In the genomic region with DNA sequence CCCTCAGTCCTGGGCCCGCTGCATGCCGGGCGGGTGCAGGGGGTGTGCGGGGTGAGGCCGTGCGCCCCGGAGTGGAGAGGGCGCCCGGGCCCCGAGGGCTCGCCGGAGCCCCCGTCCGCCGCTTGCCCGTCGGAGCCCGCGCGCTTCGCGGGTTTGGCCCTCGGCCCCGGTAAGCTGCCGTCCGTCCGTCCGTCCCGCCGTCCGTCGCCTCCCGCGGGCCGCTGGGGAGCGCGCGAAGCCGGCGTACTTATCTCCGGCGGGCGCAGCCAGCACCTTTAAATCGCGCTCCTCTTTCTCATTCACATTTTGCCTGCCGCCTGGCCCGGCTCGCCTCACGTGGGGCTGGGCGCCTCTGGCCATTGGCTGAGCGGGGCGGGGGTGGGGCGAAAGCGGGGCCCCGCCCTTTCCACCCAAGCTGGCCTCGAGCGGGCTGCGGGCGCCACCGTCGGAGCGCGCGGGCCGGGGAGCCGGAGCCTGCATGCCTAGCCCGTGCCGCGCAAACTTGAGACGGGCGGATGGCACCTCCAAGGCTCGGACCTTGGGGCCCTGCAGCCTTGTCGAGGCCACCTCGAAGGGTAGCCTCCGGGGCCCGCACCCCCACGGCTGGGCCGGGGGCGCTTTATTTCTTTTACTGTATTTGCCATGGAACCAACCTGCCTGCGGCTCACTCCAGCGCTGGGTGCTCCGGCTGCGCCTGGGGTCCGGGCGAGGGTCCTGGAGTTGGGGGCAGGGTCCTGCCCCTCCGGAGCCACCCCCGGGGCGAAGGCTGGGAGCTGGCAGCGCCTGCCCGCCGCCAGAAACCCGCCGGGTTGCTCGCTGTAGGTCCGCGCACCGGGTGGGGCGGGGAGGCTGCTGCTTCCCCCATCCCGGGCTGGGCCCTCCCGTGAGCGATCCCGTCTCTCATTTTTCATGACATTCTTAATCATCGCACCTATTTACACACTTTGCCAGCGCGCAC, we compare ENCODE assay signal across 8 cellular contexts. TPM values are rescaled to one million over a fixed set of nuclear protein-coding genes. Genes with fewer than 3 reads are reported as not detected.
DNase-seq lines count a peak whose midpoint lies in the region; ATAC-seq, FAIRE-seq and TF ChIP-seq lines count a peak whose summit lies in the region.

A gene (minus strand): TSS at position 277 of the 958 bp plus-strand sequence. CDS start 415 bp downstream, outside the sequence.

- H4K20me1 ChIP-seq in MM.1S (ENCODE audit: insufficient read depth, low read length): no peaks in the 10 kb centered on the region

- no peak for TF ChIP-seq CTCF in MM.1S (IDR thresholded peaks at IDR 0.05; ENCODE audit: low read length)

- H3K79me2 ChIP-seq in MM.1S (ENCODE audit: low read length): no peaks in the 10 kb centered on the region

- H3K4me2 ChIP-seq in MM.1S (ENCODE audit: low read depth, low read length): no peak within 1 kb of the TSS

- intact Hi-C loops in activated CD4-positive, alpha-beta T cell treated with anti-CD3 and anti-CD28 coated beads for 36 hours (cut with DNase I, micrococcal nuclease): loop anchor here (5.0 to 10.0 kb wide), 2 partner anchors 494 to 496 kb away; no protein-coding TSS in a partner anchor

- peak; percentile 49 for DNase-seq in activated CD4-positive, alpha-beta T cell treated with anti-CD3 and anti-CD28 coated beads for 36 hours
- DNase-seq in activated CD4-positive, alpha-beta T cell treated with anti-CD3 and anti-CD28 coated beads for 1 hour: no peak
- DNase-seq in NCI-H526 (lab: John Stamatoyannopoulos, UW): peak; percentile 69 to 93
- DNase-seq in dermis microvascular lymphatic vessel endothelial cell (ENCODE audit: low read depth in 2 of 2): peak; percentile 59 to 94
- no peak for DNase-seq in GM19239 (ENCODE audit: insufficient read length, low spot score)
- DNase-seq in Kasumi-1 (lab: John Stamatoyannopoulos, UW): no peak
- no peak for DNase-seq in MM.1S

- H3K27me3 Mint-ChIP-seq in activated CD4-positive, alpha-beta T cell treated with anti-CD3 and anti-CD28 coated beads for 36 hours: peaks cover 57% of the 10 kb centered on the region

- H2AFZ ChIP-seq in MM.1S (ENCODE audit: low read length): no peak within 1 kb of the TSS

- no peaks in the 10 kb centered on the region for H3K36me3 Mint-ChIP-seq in activated CD4-positive, alpha-beta T cell treated with anti-CD3 and anti-CD28 coated beads for 36 hours (ENCODE audit: low read depth)

- no peak for FAIRE-seq in GM19239 (lab: Jason Lieb, UNC)

- CTCF ChIA-PET in activated CD4-positive, alpha-beta T cell treated with anti-CD3 and anti-CD28 coated beads for 36 hours (lab: Charles Lee): no interaction called here

- H3K27ac ChIP-seq in mesodermal cell (ENCODE audit: low read depth, low read length, severe bottlenecking) (no peak within 1 kb of the TSS), MM.1S (ENCODE audit: low read length) (no peak within 1 kb of the TSS)

- H3K36me3 ChIP-seq in mesodermal cell (ENCODE audit: control insufficient read depth, insufficient read depth, low read length) (no peaks in the 10 kb centered on the region), MM.1S (replicated peaks; ENCODE audit: insufficient read depth, low read length) (no peaks in the 10 kb centered on the region)

- H3K4me1 Mint-ChIP-seq in activated CD4-positive, alpha-beta T cell treated with anti-CD3 and anti-CD28 coated beads for 36 hours: peaks cover 11% of the 10 kb centered on the region

- H3K9ac ChIP-seq in MM.1S (ENCODE audit: low read length): no peak within 1 kb of the TSS

- no peaks in the 10 kb centered on the region for H3F3A ChIP-seq in MM.1S (ENCODE audit: insufficient read depth, low read length)

- H3K9me3 ChIP-seq in mesodermal cell (ENCODE audit: control insufficient read depth, low read length): no peaks in the 10 kb centered on the region
- no peaks in the 10 kb centered on the region for H3K9me3 ChIP-seq in MM.1S (replicated peaks; ENCODE audit: insufficient read depth, low read length)

- peak; percentile 53 for ATAC-seq in activated CD4-positive, alpha-beta T cell treated with anti-CD3 and anti-CD28 coated beads for 36 hours

- POLR2A ChIA-PET in activated CD4-positive, alpha-beta T cell treated with anti-CD3 and anti-CD28 coated beads for 36 hours (lab: Charles Lee): no interaction called here

- 0 to 1% methylated on average over 76 to 84 of the region's 105 CpGs for WGBS in mesodermal cell (ENCODE audit: insufficient coverage in 2 of 2), 2 experiments

- H3K27me3 ChIP-seq in MM.1S (replicated peaks; ENCODE audit: insufficient read depth, low read length): peaks cover 61% of the 10 kb centered on the region

- H3K9me3 Mint-ChIP-seq in activated CD4-positive, alpha-beta T cell treated with anti-CD3 and anti-CD28 coated beads for 36 hours (ENCODE audit: low read depth): no peaks in the 10 kb centered on the region

- no peaks in the 10 kb centered on the region for H3K9me2 ChIP-seq in MM.1S (replicated peaks; ENCODE audit: insufficient read depth, low read length)

- H3K4me3 Mint-ChIP-seq in activated CD4-positive, alpha-beta T cell treated with anti-CD3 and anti-CD28 coated beads for 36 hours: peak within 1 kb of the TSS; percentile 12

- no peak within 1 kb of the TSS for H3K27ac Mint-ChIP-seq in activated CD4-positive, alpha-beta T cell treated with anti-CD3 and anti-CD28 coated beads for 36 hours

- peaks cover 44% of the 10 kb centered on the region for H3K4me1 ChIP-seq in mesodermal cell (ENCODE audit: control insufficient read depth, insufficient read depth, low read length, poor library complexity, severe bottlenecking)
- H3K4me1 ChIP-seq in MM.1S (ENCODE audit: low read length): no peaks in the 10 kb centered on the region

- H3K4me3 ChIP-seq in mesodermal cell (ENCODE audit: extremely low read depth, insufficient read depth, low read length, poor library complexity, severe bottlenecking): peak within 1 kb of the TSS; percentile 48
- H3K4me3 ChIP-seq in MM.1S (ENCODE audit: low read length): no peak within 1 kb of the TSS

RNA-seq across cellular contexts. Expression of the gene that starts here (rescaled TPM):
- total RNA-seq in activated CD4-positive, alpha-beta T cell treated with anti-CD3 and anti-CD28 coated beads for 36 hours: not detected
- total RNA-seq in dermis microvascular lymphatic vessel endothelial cell: 0.51 and 0.90 TPM in 2 replicates
- 4.8 TPM for polyA plus RNA-seq in mesodermal cell (2013, experiment 1 of 2)
- 2.6 TPM for polyA plus RNA-seq in mesodermal cell (2013, experiment 2 of 2)

Comparison
In these comparisons a context has a peak if more than half of its experiments do, and no peak if none do; other contexts are left out.
1. Peak in DNase-seq and ATAC-seq in activated CD4-positive, alpha-beta T cell treated with anti-CD3 and anti-CD28 coated beads for 36 hours; RNA of the gene not detected or under 1 TPM.
2. Peak in DNase-seq in dermis microvascular lymphatic vessel endothelial cell; RNA of the gene not detected or under 1 TPM.
3. DNase-seq: peak in NCI-H526 (2 of 2); none in activated CD4-positive, alpha-beta T cell treated with anti-CD3 and anti-CD28 coated beads for 1 hour (single experiment), GM19239 (single experiment), Kasumi-1 (0 of 2) and MM.1S (single experiment).